ENCODE assay signal across 33 cellular contexts in the genomic region with DNA sequence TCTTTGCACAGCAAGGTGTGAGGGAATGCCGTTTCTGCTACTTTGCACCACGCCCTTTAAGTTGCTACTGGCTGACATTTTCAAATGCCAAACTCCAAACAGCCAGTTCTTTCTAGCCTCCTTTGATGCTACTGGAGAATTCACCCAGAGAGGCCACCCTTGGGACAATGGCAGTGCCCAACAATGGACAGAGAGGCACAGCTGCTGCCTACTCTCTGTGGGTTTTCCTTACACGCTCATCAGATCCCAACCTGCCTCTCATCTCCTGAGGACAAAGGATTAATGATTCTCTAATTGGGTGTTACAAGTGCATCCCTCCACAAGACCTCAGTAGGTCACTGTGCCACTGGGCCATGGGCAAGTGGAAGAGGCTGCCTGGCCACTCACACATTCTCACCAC.
"Had no signal": no experiment of that assay in that cellular context is flagged by ENCODE, and none has a peak within 500 bp of the region (broad histone marks: within the 10 kb centered on the region; RNA-seq: fewer than 3 reads in every experiment).

No MANE protein-coding gene starts in this region.

- H3K27me3 ChIP-seq: adrenal gland, body of pancreas, esophagus muscularis mucosa, foreskin keratinocyte, gastrocnemius medialis had no signal

- H3K36me3 Mint-ChIP-seq: activated CD8-positive, alpha-beta memory T cell treated with anti-CD3 and anti-CD28 coated beads, Interleukin-2, amount 10 ng/mL, durations not matched to agents 7 days and 5 days; activated naive CD4-positive, alpha-beta T cell treated with anti-CD3 and anti-CD28 coated beads, Interleukin-2, amount 50 U/mL, for 24 hours; activated naive CD8-positive, alpha-beta T cell treated with anti-CD3 and anti-CD28 coated beads for 36 hours had no signal

- H3K27ac Mint-ChIP-seq: activated CD4-positive, alpha-beta T cell treated with anti-CD3 and anti-CD28 coated beads, Interleukin-2, amount 10 ng/mL, durations not matched to agents 7 days and 5 days; activated CD8-positive, alpha-beta memory T cell treated with anti-CD3 and anti-CD28 coated beads, Interleukin-2, amount 10 ng/mL, durations not matched to agents 7 days and 5 days; activated CD8-positive, alpha-beta T cell treated with anti-CD3 and anti-CD28 coated beads, Interleukin-2, amount 10 ng/mL, durations not matched to agents 7 days and 5 days; activated naive CD4-positive, alpha-beta T cell treated with anti-CD3 and anti-CD28 coated beads for 36 hours; activated naive CD4-positive, alpha-beta T cell treated with anti-CD3 and anti-CD28 coated beads, Interleukin-2, amount 50 U/mL, for 24 hours; activated naive CD8-positive, alpha-beta T cell treated with anti-CD3 and anti-CD28 coated beads for 36 hours; activated naive CD8-positive, alpha-beta T cell treated with anti-CD3 and anti-CD28 coated beads, Interleukin-2, amount 50 U/mL, for 24 hours; activated T-helper 1 cell treated with anti-CD3 and anti-CD28 coated beads, Interleukin-12 subunit alpha, Interleukin-12 subunit beta, Interleukin-2, Interleukin-4 antibody, amounts not matched to agents 30 ng/mL and 10 ng/mL and 1 ng/mL, durations not matched to agents 14 hours and 24 hours and 36 hours; activated T-helper 2 cell treated with anti-CD3 and anti-CD28 coated beads, Interferon-gamma antibody, Interleukin-2, Interleukin-4, amounts not matched to agents 10 μg/mL and 5 μg/mL and 100 μg/mL, durations not matched to agents 14 hours and 24 hours and 36 hours; effector memory CD8-positive, alpha-beta T cell; WTC11 had no signal

- ATAC-seq: activated CD8-positive, alpha-beta memory T cell treated with anti-CD3 and anti-CD28 coated beads, Interleukin-2, amount 10 ng/mL, durations not matched to agents 7 days and 5 days; activated CD8-positive, alpha-beta T cell treated with anti-CD3 and anti-CD28 coated beads, Interleukin-2, amount 10 ng/mL, durations not matched to agents 7 days and 5 days; activated naive CD8-positive, alpha-beta T cell treated with anti-CD3 and anti-CD28 coated beads, Interleukin-2, amount 50 U/mL, for 24 hours; body of pancreas; effector memory CD8-positive, alpha-beta T cell; foreskin keratinocyte; gastrocnemius medialis; WTC11 had no signal

- H3K36me3 ChIP-seq: adrenal gland, gastrocnemius medialis had no signal

- H3K27ac ChIP-seq: adrenal gland, body of pancreas, esophagus muscularis mucosa, foreskin keratinocyte, gastrocnemius medialis, VCaP had no signal

- H3K9me3 Mint-ChIP-seq: activated CD4-positive, alpha-beta T cell treated with anti-CD3 and anti-CD28 coated beads, Interleukin-2, amount 10 ng/mL, durations not matched to agents 7 days and 5 days; activated naive CD8-positive, alpha-beta T cell treated with anti-CD3 and anti-CD28 coated beads, Interleukin-2, amount 50 U/mL, for 24 hours; activated T-helper 1 cell treated with anti-CD3 and anti-CD28 coated beads, Interleukin-12 subunit alpha, Interleukin-12 subunit beta, Interleukin-2, Interleukin-4 antibody, amounts not matched to agents 30 ng/mL and 10 ng/mL and 1 ng/mL, durations not matched to agents 14 hours and 24 hours and 36 hours; activated T-helper 2 cell treated with anti-CD3 and anti-CD28 coated beads, Interferon-gamma antibody, Interleukin-2, Interleukin-4, amounts not matched to agents 10 μg/mL and 5 μg/mL and 100 μg/mL, durations not matched to agents 14 hours and 24 hours and 36 hours; effector memory CD8-positive, alpha-beta T cell had no signal

- H3K4me3 Mint-ChIP-seq: activated CD4-positive, alpha-beta T cell treated with anti-CD3 and anti-CD28 coated beads, Interleukin-2, amount 10 ng/mL, durations not matched to agents 7 days and 5 days; activated CD8-positive, alpha-beta memory T cell treated with anti-CD3 and anti-CD28 coated beads, Interleukin-2, amount 10 ng/mL, durations not matched to agents 7 days and 5 days; activated CD8-positive, alpha-beta T cell treated with anti-CD3 and anti-CD28 coated beads, Interleukin-2, amount 10 ng/mL, durations not matched to agents 7 days and 5 days; activated naive CD4-positive, alpha-beta T cell treated with anti-CD3 and anti-CD28 coated beads for 36 hours; activated naive CD4-positive, alpha-beta T cell treated with anti-CD3 and anti-CD28 coated beads, Interleukin-2, amount 50 U/mL, for 24 hours; activated naive CD8-positive, alpha-beta T cell treated with anti-CD3 and anti-CD28 coated beads for 36 hours; activated naive CD8-positive, alpha-beta T cell treated with anti-CD3 and anti-CD28 coated beads, Interleukin-2, amount 50 U/mL, for 24 hours; activated T-helper 1 cell treated with anti-CD3 and anti-CD28 coated beads, Interleukin-12 subunit alpha, Interleukin-12 subunit beta, Interleukin-2, Interleukin-4 antibody, amounts not matched to agents 30 ng/mL and 10 ng/mL and 1 ng/mL, durations not matched to agents 14 hours and 24 hours and 36 hours; effector memory CD8-positive, alpha-beta T cell; WTC11 had no signal

- DNase-seq: activated CD4-positive, alpha-beta T cell treated with anti-CD3 and anti-CD28 coated beads for 1 hour; activated CD4-positive, alpha-beta T cell treated with anti-CD3 and anti-CD28 coated beads for 4 hours; activated CD4-positive, alpha-beta T cell treated with anti-CD3 and anti-CD28 coated beads, Interleukin-2, amount 10 ng/mL, durations not matched to agents 7 days and 5 days; activated CD4-positive, alpha-beta T cell treated with anti-CD3 and anti-CD28 coated beads, Interleukin-2, amount 50 U/mL, for 48 hours; activated CD8-positive, alpha-beta memory T cell treated with anti-CD3 and anti-CD28 coated beads, Interleukin-2, amount 10 ng/mL, durations not matched to agents 7 days and 5 days; activated CD8-positive, alpha-beta memory T cell treated with anti-CD3 and anti-CD28 coated beads, Interleukin-2, amount 50 U/mL, for 4 hours; activated CD8-positive, alpha-beta T cell treated with anti-CD3 and anti-CD28 coated beads, Interleukin-2, amount 10 ng/mL, durations not matched to agents 7 days and 5 days; activated effector memory CD4-positive, alpha-beta T cell treated with anti-CD3 and anti-CD28 coated beads, Interleukin-2, amount 50 U/mL, for 16 hours; activated naive CD4-positive, alpha-beta T cell treated with anti-CD3 and anti-CD28 coated beads for 36 hours; activated naive CD8-positive, alpha-beta T cell treated with anti-CD3 and anti-CD28 coated beads for 36 hours; activated naive CD8-positive, alpha-beta T cell treated with anti-CD3 and anti-CD28 coated beads, Interleukin-2, amount 50 U/mL, for 24 hours; activated T-cell treated with anti-CD3 and anti-CD28 coated beads, Interleukin-2, amount 50 U/mL, for 1 hour; activated T-cell treated with anti-CD3 and anti-CD28 coated beads, Interleukin-2, amount 50 U/mL, for 48 hours; adrenal gland; amygdala; aorta; body of pancreas; caudate nucleus; cortex of kidney; dermis blood vessel endothelial cell; effector CD4-positive, alpha-beta T cell; effector memory CD8-positive, alpha-beta T cell; erythroblast; foreskin keratinocyte; gastrocnemius medialis; glutamatergic neuron; T-helper 2 cell had no signal

- H3K9me3 ChIP-seq: adrenal gland, body of pancreas, esophagus muscularis mucosa, gastrocnemius medialis had no signal

- H3K4me1 Mint-ChIP-seq: activated CD4-positive, alpha-beta T cell treated with anti-CD3 and anti-CD28 coated beads, Interleukin-2, amount 10 ng/mL, durations not matched to agents 7 days and 5 days; activated naive CD4-positive, alpha-beta T cell treated with anti-CD3 and anti-CD28 coated beads, Interleukin-2, amount 50 U/mL, for 24 hours; activated naive CD8-positive, alpha-beta T cell treated with anti-CD3 and anti-CD28 coated beads for 36 hours; activated naive CD8-positive, alpha-beta T cell treated with anti-CD3 and anti-CD28 coated beads, Interleukin-2, amount 50 U/mL, for 24 hours had no signal

- H3K27me3 Mint-ChIP-seq: activated CD4-positive, alpha-beta T cell treated with anti-CD3 and anti-CD28 coated beads, Interleukin-2, amount 10 ng/mL, durations not matched to agents 7 days and 5 days; activated CD8-positive, alpha-beta memory T cell treated with anti-CD3 and anti-CD28 coated beads, Interleukin-2, amount 10 ng/mL, durations not matched to agents 7 days and 5 days; activated naive CD4-positive, alpha-beta T cell treated with anti-CD3 and anti-CD28 coated beads, Interleukin-2, amount 50 U/mL, for 24 hours; activated naive CD8-positive, alpha-beta T cell treated with anti-CD3 and anti-CD28 coated beads for 36 hours; activated naive CD8-positive, alpha-beta T cell treated with anti-CD3 and anti-CD28 coated beads, Interleukin-2, amount 50 U/mL, for 24 hours; effector memory CD8-positive, alpha-beta T cell had no signal

- H3K4me3 ChIP-seq: adrenal gland, body of pancreas, esophagus muscularis mucosa, gastrocnemius medialis had no signal

- H3K4me1 ChIP-seq: adrenal gland, body of pancreas, esophagus muscularis mucosa, foreskin keratinocyte, gastrocnemius medialis had no signal
